ENCODE assay signal across 8 cellular contexts in the genomic region with DNA sequence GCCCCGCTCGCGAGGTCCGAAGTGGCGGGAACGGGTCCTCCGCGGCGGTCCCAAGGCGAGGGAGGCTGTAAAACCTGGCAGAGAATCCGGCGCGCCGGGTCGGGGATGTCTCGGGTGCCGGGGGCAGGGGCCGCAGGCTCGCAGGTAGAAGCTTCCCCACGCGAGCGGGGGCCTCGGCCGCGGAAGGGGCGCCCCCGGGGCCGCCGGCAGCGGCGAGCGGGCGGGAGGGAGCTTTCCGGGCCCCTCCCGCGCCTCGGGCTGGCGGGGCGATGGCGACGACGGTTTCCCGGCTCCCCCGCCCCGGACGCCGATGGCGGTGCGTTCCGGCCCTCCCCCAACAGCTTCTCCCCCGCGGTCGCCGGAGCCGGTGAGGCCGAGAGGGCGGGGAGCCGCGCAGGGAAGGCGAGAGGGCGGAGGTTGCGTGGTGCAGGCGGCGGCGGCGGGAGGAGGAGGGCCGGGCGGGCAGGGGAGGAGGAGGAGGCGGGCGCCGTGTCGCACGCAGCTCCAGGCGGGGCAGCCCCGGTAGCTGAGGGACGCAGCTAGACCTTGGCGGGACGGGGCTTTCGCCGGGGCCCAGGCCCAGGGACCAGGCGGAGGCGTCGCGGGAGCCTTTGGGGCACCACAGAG. TPM values are rescaled to one million over a fixed set of nuclear protein-coding genes. Genes with fewer than 3 reads are reported as not detected.
DNase-seq lines count a peak whose midpoint lies in the region; ATAC-seq and TF ChIP-seq lines count a peak whose summit lies in the region.

A gene (plus strand): TSS at position 507 of the 627 bp plus-strand sequence. CDS start 31,220 bp downstream, outside the sequence.

- H3K79me1 ChIP-seq in neuronal stem cell (ENCODE audit: low read depth, low read length): peaks cover 7% of the 10 kb centered on the region

- peak within 1 kb of the TSS; percentile 72 for H3K4me2 ChIP-seq in neuronal stem cell (ENCODE audit: insufficient read depth, low read length, poor library complexity, severe bottlenecking)

- peak within 1 kb of the TSS; percentile 92 for H3K14ac ChIP-seq in neuronal stem cell (ENCODE audit: low read length)

- H2BK5ac ChIP-seq in neuronal stem cell (ENCODE audit: low read length): peak within 1 kb of the TSS; percentile 97

- TF ChIP-seq CTCF in foreskin keratinocyte (conservative IDR thresholded peaks at IDR 0.05): no peak

- H2AK5ac ChIP-seq in neuronal stem cell (ENCODE audit: low read depth, low read length): peak within 1 kb of the TSS; percentile 92

- H2BK15ac ChIP-seq in neuronal stem cell (ENCODE audit: low read length): peak within 1 kb of the TSS; percentile 89

- ATAC-seq in GM21515 (IDR thresholded peaks at IDR 0.05; ENCODE audit: unreplicated experiment): peak; percentile 70
- peak; percentile 73 for ATAC-seq in foreskin keratinocyte

- DNase-seq in DMS79 (lab: John Stamatoyannopoulos, UW): peak; percentile 52
- DNase-seq in HuH-7 (ENCODE audit: low spot score): peak; percentile 69
- DNase-seq in RPMI8226: peak; percentile 88
- DNase-seq in activated gamma-delta T cell treated with Interleukin-2 at 50 U/mL for 16 hours: peak; percentile 79
- DNase-seq in foreskin keratinocyte: peak in 1 of 2 donors; percentile 53
- peak; percentile 74 for DNase-seq in neuronal stem cell (ENCODE audit: low spot score)
- peak; percentile 49 for DNase-seq in superior temporal gyrus (ENCODE audit: extremely low spot score)

- H3K4me1 ChIP-seq in foreskin keratinocyte (peaks cover 35% of the 10 kb centered on the region), neuronal stem cell (ENCODE audit: control insufficient read depth in 2 of 2, insufficient read depth in 1 of 2, low read depth in 1 of 2, low read length in 2 of 2) (peaks cover 15 to 16% of the 10 kb centered on the region in 2 donors)

- H3K4me3 ChIP-seq in neuronal stem cell (ENCODE audit: low read length in 2 of 2): peak within 1 kb of the TSS; percentile 75 to 93

- H3K18ac ChIP-seq in neuronal stem cell (ENCODE audit: low read length): peak within 1 kb of the TSS; percentile 99

- H3K4ac ChIP-seq in neuronal stem cell (ENCODE audit: low read length): peak within 1 kb of the TSS; percentile 78

- H3K23ac ChIP-seq in neuronal stem cell (ENCODE audit: low read depth, low read length, poor library complexity): peak within 1 kb of the TSS; percentile 94

- H4K91ac ChIP-seq in neuronal stem cell (ENCODE audit: low read depth, low read length, poor library complexity): peak within 1 kb of the TSS; percentile 70

- H3K27me3 ChIP-seq in foreskin keratinocyte: no peaks in the 10 kb centered on the region
- H3K27me3 ChIP-seq in neuronal stem cell (ENCODE audit: control insufficient read depth in 3 of 3, insufficient read depth in 3 of 3, low read depth in 1 of 3, low read length in 3 of 3): no peaks in the 10 kb centered on the region

- H3K27ac ChIP-seq in foreskin keratinocyte: peak within 1 kb of the TSS; percentile 93
- H3K27ac ChIP-seq in neuronal stem cell (replicated peaks; ENCODE audit: low read length): peak within 1 kb of the TSS; percentile 85

- H3K9me3 ChIP-seq in neuronal stem cell (replicated peaks in 1 of 2; ENCODE audit: control insufficient read depth in 2 of 2, insufficient read depth in 1 of 2, low read depth in 1 of 2, low read length in 2 of 2): no peaks in the 10 kb centered on the region

- whole genome bisulfite sequencing in neuronal stem cell (ENCODE audit: extremely low coverage in 2 of 2, insufficient read length in 2 of 2, insufficient replicate concordance in 1 of 2), 2 donors: no CpG with 5 or more reads among the region's 84 CpGs

- H2BK12ac ChIP-seq in neuronal stem cell (ENCODE audit: low read length): no peak within 1 kb of the TSS

- H2AFZ ChIP-seq in neuronal stem cell (ENCODE audit: low read length): peak within 1 kb of the TSS; percentile 94

- peak within 1 kb of the TSS; percentile 99 for H3K9ac ChIP-seq in neuronal stem cell (ENCODE audit: low read depth, low read length, poor library complexity)

- H4K8ac ChIP-seq in neuronal stem cell (ENCODE audit: low read depth, low read length): peak within 1 kb of the TSS; percentile 72

- no peaks in the 10 kb centered on the region for H3K36me3 ChIP-seq in neuronal stem cell (replicated peaks in 1 of 2; ENCODE audit: control insufficient read depth in 2 of 2, insufficient read depth in 2 of 2, low read length in 2 of 2)

- H2BK120ac ChIP-seq in neuronal stem cell (ENCODE audit: low read depth, low read length): peak within 1 kb of the TSS; percentile 85

RNA-seq across cellular contexts. Expression of the gene that starts here (rescaled TPM):
- 58.8 and 63.3 TPM in 2 replicates for total RNA-seq in foreskin keratinocyte
- polyA plus RNA-seq in foreskin keratinocyte: 27.4 and 32.7 TPM in 2 replicates
- polyA plus RNA-seq in neuronal stem cell (2013, experiment 1 of 2): 45.2 TPM
- polyA plus RNA-seq in neuronal stem cell (2013, experiment 2 of 2): 44.5 TPM
